In the genomic region with DNA sequence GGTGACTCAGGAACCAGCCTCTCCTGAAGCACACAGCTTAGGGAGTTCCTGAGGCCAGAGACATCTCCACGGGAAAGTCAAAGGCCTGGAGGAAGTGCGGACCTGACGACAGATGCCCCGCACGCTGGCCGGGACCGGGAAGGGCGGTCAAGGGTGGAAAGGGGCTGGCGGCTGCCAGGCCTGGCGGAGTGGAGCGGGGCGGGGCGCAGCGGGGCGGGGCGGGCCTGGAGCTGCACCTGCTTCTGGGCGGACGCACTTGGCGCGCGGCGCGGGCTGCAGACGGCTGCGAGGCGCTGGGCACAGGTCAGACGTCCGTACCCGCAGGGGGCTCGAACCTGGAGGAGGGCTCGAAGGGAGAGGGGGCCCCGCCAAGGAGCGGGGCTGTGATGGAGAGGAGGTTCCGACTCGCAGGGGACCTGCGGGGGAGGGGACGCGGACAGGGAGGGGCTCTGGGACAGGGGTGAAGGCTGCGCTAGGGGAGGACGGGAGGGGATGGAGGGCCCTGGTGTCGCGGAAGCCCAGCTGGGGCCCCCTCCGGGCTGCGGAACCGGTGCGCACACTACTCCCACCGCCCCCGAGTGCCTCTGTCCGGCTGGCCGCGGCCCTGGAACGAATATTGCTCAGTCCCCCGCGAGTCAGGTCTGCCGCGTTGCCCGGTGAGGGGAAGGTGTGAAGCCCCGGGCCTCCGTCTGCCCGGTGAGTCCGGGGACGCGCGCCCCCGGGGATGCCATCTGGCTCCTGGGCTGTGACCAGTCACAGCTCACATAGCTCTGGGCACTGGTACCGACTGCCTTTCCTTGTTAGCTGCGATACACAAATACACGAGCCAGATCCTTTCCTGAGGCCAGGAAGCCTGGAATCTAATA, we compare ENCODE assay signal across 8 cellular contexts. TPM values are rescaled to one million over a fixed set of nuclear protein-coding genes. Genes with fewer than 3 reads are reported as not detected.
DNase-seq lines count a peak whose midpoint lies in the region; ATAC-seq lines count a peak whose summit lies in the region.

A gene (plus strand): TSS at position 253 of the 866 bp plus-strand sequence. CDS start 36,635 bp downstream, outside the sequence.

- POLR2A ChIA-PET in naive thymus-derived CD4-positive, alpha-beta T cell (lab: Charles Lee) = interaction anchor here (0.6 to 7.4 kb wide), 16 partner anchors 9 to 187 kb away, joined by 3 to 129 read pairs (median 7); a partner anchor contains a TSS

- H3K4me1 Mint-ChIP-seq in naive thymus-derived CD4-positive, alpha-beta T cell = peaks cover 29 to 79% (median 61%) of the 10 kb centered on the region in 7 donors

- H3K4me1 ChIP-seq in naive thymus-derived CD4-positive, alpha-beta T cell (ENCODE audit: control insufficient read depth in 2 of 2, insufficient read depth in 2 of 2, low read length in 2 of 2) = peaks cover 5 to 9% of the 10 kb centered on the region in 2 donors

- H3K27ac Mint-ChIP-seq in naive thymus-derived CD4-positive, alpha-beta T cell = peak within 1 kb of the TSS; percentile 84 to 99 (median 95)

- no peaks in the 10 kb centered on the region for H3K36me3 ChIP-seq in naive thymus-derived CD4-positive, alpha-beta T cell (ENCODE audit: control insufficient read depth in 2 of 3, insufficient read depth in 3 of 3, low read length in 3 of 3)

- H3K9me3 ChIP-seq in naive thymus-derived CD4-positive, alpha-beta T cell (ENCODE audit: control insufficient read depth in 2 of 3, low read length in 3 of 3) = no peaks in the 10 kb centered on the region

- peaks cover 9 to 15% (median 14%) of the 10 kb centered on the region in 5 donors for H3K36me3 Mint-ChIP-seq in naive thymus-derived CD4-positive, alpha-beta T cell

- peak within 1 kb of the TSS; percentile 83 to 91 (median 88) for H3K4me3 Mint-ChIP-seq in naive thymus-derived CD4-positive, alpha-beta T cell

- H3K27me3 ChIP-seq in naive thymus-derived CD4-positive, alpha-beta T cell (ENCODE audit: control insufficient read depth in 2 of 2, insufficient read depth in 2 of 2, low read length in 2 of 2) = no peaks in the 10 kb centered on the region

- DNase-seq in DMS53 treated with DMSO at 0.1 percent for 48 hours (lab: John Stamatoyannopoulos, UW; ENCODE audit: unreplicated experiment) (peak; percentile 60), SHP77 treated with DMSO at 0.1 percent for 48 hours (lab: John Stamatoyannopoulos, UW) (peak; percentile 52), cortex of kidney (lab: John Stamatoyannopoulos, UW) (peak; percentile 18), nucleus accumbens (lab: John Stamatoyannopoulos, UW) (no peak), superior temporal gyrus (ENCODE audit: extremely low spot score) (no peak), anterior cingulate cortex (lab: John Stamatoyannopoulos, UW) (no peak), foreskin melanocyte (no peak)
- DNase-seq in naive thymus-derived CD4-positive, alpha-beta T cell = peak; percentile 27 to 57 (median 45)

- intact Hi-C loops in naive thymus-derived CD4-positive, alpha-beta T cell (cut with micrococcal nuclease) = loop anchor here (1.0 to 10.0 kb wide), 5 partner anchors 25 to 1761 kb away; a partner anchor contains a TSS

- H3K27ac ChIP-seq in naive thymus-derived CD4-positive, alpha-beta T cell (ENCODE audit: low read depth, low read length) = peak within 1 kb of the TSS; percentile 31

- peaks cover 0 to 75% (median 17%) of the 10 kb centered on the region in 5 donors for H3K27me3 Mint-ChIP-seq in naive thymus-derived CD4-positive, alpha-beta T cell

- peaks cover 0 to 31% (median 3%) of the 10 kb centered on the region in 11 donors for H3K9me3 Mint-ChIP-seq in naive thymus-derived CD4-positive, alpha-beta T cell

- H3K4me3 ChIP-seq in naive thymus-derived CD4-positive, alpha-beta T cell (ENCODE audit: low read length) = peak within 1 kb of the TSS; percentile 54

- peak; percentile 38 for ATAC-seq in naive thymus-derived CD4-positive, alpha-beta T cell

- CTCF ChIA-PET in naive thymus-derived CD4-positive, alpha-beta T cell (lab: Charles Lee) = interaction anchor here (0.8 to 1.9 kb wide), 5 partner anchors 13 to 80 kb away, joined by 3 to 8 read pairs (median 5); no protein-coding TSS in a partner anchor

RNA-seq across cellular contexts. Expression of the gene that starts here (rescaled TPM):
- total RNA-seq in naive thymus-derived CD4-positive, alpha-beta T cell = 10 to 100 TPM in 2 of 5 experiments, 1 to 10 TPM in 3; 2.3 to 40.8 (median 3.6) TPM
- polyA plus RNA-seq in naive thymus-derived CD4-positive, alpha-beta T cell = 10 to 100 TPM; 11.9 to 12.4 TPM

Comparison
In these comparisons a context has a peak if more than half of its experiments do, and no peak if none do; other contexts are left out.
1. DNase-seq: peak in DMS53 treated with DMSO at 0.1 percent for 48 hours (single experiment), SHP77 treated with DMSO at 0.1 percent for 48 hours (single experiment), cortex of kidney (single experiment) and naive thymus-derived CD4-positive, alpha-beta T cell (9 of 9); none in nucleus accumbens (0 of 56), superior temporal gyrus (single experiment), anterior cingulate cortex (0 of 58) and foreskin melanocyte (single experiment).